ENCODE assay signal across 13 cellular contexts in genomic region chr5:124876564-124876963, GRCh38.
DNase-seq lines count a peak whose midpoint lies in the region; ATAC-seq and TF ChIP-seq lines count a peak whose summit lies in the region.
"Had no signal": no experiment of that assay in that cellular context is flagged by ENCODE, and none has a peak within 500 bp of the region (broad histone marks: within the 10 kb centered on the region; RNA-seq: fewer than 3 reads in every experiment).

No MANE protein-coding gene starts in this region.

- H3K9me3 ChIP-seq in OCI-LY7 (ENCODE audit: low read length) = no peaks in the 10 kb centered on the region
- no peaks in the 10 kb centered on the region for H3K9me3 ChIP-seq in upper lobe of right lung
- H3K9me3 ChIP-seq: BE2C had no signal

- POLR2A ChIA-PET in OCI-LY7 (lab: Charles Lee) = interaction anchor here (1.1 kb wide), 1 partner anchor 10 kb away, joined by 3 read pairs; no protein-coding TSS in a partner anchor

- no peaks in the 10 kb centered on the region for H3K27me3 ChIP-seq in upper lobe of right lung
- H3K27me3 ChIP-seq: BE2C had no signal

- intact Hi-C loops in OCI-LY7 (cut with micrococcal nuclease; ENCODE audit: unreplicated experiment) (no loop called here), left colon (cut with DNase I, micrococcal nuclease) (no loop called here), left cardiac atrium (cut with DNase I) (no loop called here), upper lobe of right lung (cut with DNase I) (no loop called here)

- TF ChIP-seq CTCF in OCI-LY7 (conservative IDR thresholded peaks at IDR 0.05; ENCODE audit: low read length) = no peak
- TF ChIP-seq CTCF in epithelial cell of proximal tubule (conservative IDR thresholded peaks at IDR 0.05; ENCODE audit: low read depth, low read length) = no peak
- no peak for TF ChIP-seq CTCF in upper lobe of right lung (IDR thresholded peaks at IDR 0.05)

- no peak overlapping the region for H3K27ac ChIP-seq in OCI-LY7 (ENCODE audit: low read depth, low read length, poor library complexity, severe bottlenecking)
- H3K27ac ChIP-seq in upper lobe of right lung = no peak overlapping the region
- H3K27ac ChIP-seq: GM23248 had no signal

- H3K4me3 ChIP-seq in OCI-LY7 (ENCODE audit: low read depth, low read length, poor library complexity, severe bottlenecking) (no peak overlapping the region), epithelial cell of proximal tubule (ENCODE audit: low read depth, low read length) (no peak overlapping the region), upper lobe of right lung (no peak overlapping the region)
- H3K4me3 ChIP-seq: GM23248 had no signal

- BruUV-seq in OCI-LY7 (replicated peaks; lab: Mats Ljungman, UMichigan) = no TSS peak

- peak; percentile 16 for DNase-seq in EL
- DNase-seq in OCI-LY7 (ENCODE audit: low spot score) = no peak
- DNase-seq in epithelial cell of proximal tubule (ENCODE audit: low read depth) = peak; percentile 9
- no peak for DNase-seq in left colon
- no peak for DNase-seq in left cardiac atrium
- DNase-seq in upper lobe of right lung = no peak
- no peak for DNase-seq in T-helper 9 cell
- DNase-seq: BE2C; CD8-positive, alpha-beta memory T cell; DMS53; GM23248 had no signal

- no peaks in the 10 kb centered on the region for H4K20me1 ChIP-seq in OCI-LY7 (ENCODE audit: insufficient read depth, low read length)

- H3K4me1 ChIP-seq in OCI-LY7 (ENCODE audit: insufficient read depth, low read length, poor library complexity, severe bottlenecking) = no peaks in the 10 kb centered on the region
- peaks cover 6% of the 10 kb centered on the region for H3K4me1 ChIP-seq in upper lobe of right lung
- H3K4me1 ChIP-seq: BE2C had no signal

- no peaks in the 10 kb centered on the region for H3K79me2 ChIP-seq in OCI-LY7 (ENCODE audit: insufficient read depth, low read depth, low read length)

- H3K9me2 ChIP-seq in OCI-LY7 (ENCODE audit: insufficient read depth, low read length) = no peaks in the 10 kb centered on the region

- H3K36me3 ChIP-seq in OCI-LY7 (ENCODE audit: insufficient read depth, low read length) (no peaks in the 10 kb centered on the region), upper lobe of right lung (no peaks in the 10 kb centered on the region)
- H3K36me3 ChIP-seq: BE2C had no signal

- CTCF ChIA-PET in OCI-LY7 (lab: Charles Lee; ENCODE audit: unreplicated experiment) = interaction anchor here (0.6 kb wide), 1 partner anchor 31 kb away, joined by 3 read pairs; no protein-coding TSS in a partner anchor

- ATAC-seq in left colon (peak; percentile 35), left cardiac atrium (no peak), HG03095 (IDR thresholded peaks at IDR 0.05; ENCODE audit: unreplicated experiment) (no peak), upper lobe of right lung (no peak)
- ATAC-seq: HCT116 had no signal

- H2AFZ ChIP-seq in OCI-LY7 (ENCODE audit: low read length) = 0 out of 2 replicates have a peak overlapping the region, but pooled peaks have one; percentile 3
- H2AFZ ChIP-seq: GM23248 had no signal

- H3K4me2 ChIP-seq in OCI-LY7 (ENCODE audit: low read length) = no peak overlapping the region

Comparison
In these comparisons a context has a peak if more than half of its experiments do, and no peak if none do; other contexts are left out.
1. DNase-seq: peak in EL (single experiment) and epithelial cell of proximal tubule (single experiment); none in OCI-LY7 (single experiment), left colon (0 of 2), left cardiac atrium (single experiment), upper lobe of right lung (single experiment) and T-helper 9 cell (single experiment).